1 cellular context compared by ENCODE assay signal in genomic region chr16:13568803-13569202, GRCh38.
TF ChIP-seq lines count a peak whose summit lies in the region.

No MANE protein-coding gene starts in this region.

TF ChIP-seq in WTC11, 78 proteins besides CTCF, POLR2A, EP300 and RAD21 (continued from another document):
- TF ChIP-seq, protein P1, sequence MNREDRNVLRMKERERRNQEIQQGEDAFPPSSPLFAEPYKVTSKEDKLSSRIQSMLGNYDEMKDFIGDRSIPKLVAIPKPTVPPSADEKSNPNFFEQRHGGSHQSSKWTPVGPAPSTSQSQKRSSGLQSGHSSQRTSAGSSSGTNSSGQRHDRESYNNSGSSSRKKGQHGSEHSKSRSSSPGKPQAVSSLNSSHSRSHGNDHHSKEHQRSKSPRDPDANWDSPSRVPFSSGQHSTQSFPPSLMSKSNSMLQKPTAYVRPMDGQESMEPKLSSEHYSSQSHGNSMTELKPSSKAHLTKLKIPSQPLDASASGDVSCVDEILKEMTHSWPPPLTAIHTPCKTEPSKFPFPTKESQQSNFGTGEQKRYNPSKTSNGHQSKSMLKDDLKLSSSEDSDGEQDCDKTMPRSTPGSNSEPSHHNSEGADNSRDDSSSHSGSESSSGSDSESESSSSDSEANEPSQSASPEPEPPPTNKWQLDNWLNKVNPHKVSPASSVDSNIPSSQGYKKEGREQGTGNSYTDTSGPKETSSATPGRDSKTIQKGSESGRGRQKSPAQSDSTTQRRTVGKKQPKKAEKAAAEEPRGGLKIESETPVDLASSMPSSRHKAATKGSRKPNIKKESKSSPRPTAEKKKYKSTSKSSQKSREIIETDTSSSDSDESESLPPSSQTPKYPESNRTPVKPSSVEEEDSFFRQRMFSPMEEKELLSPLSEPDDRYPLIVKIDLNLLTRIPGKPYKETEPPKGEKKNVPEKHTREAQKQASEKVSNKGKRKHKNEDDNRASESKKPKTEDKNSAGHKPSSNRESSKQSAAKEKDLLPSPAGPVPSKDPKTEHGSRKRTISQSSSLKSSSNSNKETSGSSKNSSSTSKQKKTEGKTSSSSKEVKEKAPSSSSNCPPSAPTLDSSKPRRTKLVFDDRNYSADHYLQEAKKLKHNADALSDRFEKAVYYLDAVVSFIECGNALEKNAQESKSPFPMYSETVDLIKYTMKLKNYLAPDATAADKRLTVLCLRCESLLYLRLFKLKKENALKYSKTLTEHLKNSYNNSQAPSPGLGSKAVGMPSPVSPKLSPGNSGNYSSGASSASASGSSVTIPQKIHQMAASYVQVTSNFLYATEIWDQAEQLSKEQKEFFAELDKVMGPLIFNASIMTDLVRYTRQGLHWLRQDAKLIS (CRISPR knock-in tag; IDR thresholded peaks at IDR 0.05; ENCODE audit: borderline replicate concordance): no peak
- TF ChIP-seq, protein P2, sequence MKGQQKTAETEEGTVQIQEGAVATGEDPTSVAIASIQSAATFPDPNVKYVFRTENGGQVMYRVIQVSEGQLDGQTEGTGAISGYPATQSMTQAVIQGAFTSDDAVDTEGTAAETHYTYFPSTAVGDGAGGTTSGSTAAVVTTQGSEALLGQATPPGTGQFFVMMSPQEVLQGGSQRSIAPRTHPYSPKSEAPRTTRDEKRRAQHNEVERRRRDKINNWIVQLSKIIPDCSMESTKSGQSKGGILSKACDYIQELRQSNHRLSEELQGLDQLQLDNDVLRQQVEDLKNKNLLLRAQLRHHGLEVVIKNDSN (CRISPR knock-in tag; IDR thresholded peaks at IDR 0.05): peak; percentile 51; the same call in 1 of the 2 replicates
- TF ChIP-seq ATF3 (CRISPR knock-in tag; conservative IDR thresholded peaks at IDR 0.05) (no peak), GABPB1 (CRISPR knock-in tag; IDR thresholded peaks at IDR 0.05) (no peak), USF2 (CRISPR knock-in tag; IDR thresholded peaks at IDR 0.05) (peak; percentile 66)
